1 cellular context compared by ENCODE assay signal in the genomic region with DNA sequence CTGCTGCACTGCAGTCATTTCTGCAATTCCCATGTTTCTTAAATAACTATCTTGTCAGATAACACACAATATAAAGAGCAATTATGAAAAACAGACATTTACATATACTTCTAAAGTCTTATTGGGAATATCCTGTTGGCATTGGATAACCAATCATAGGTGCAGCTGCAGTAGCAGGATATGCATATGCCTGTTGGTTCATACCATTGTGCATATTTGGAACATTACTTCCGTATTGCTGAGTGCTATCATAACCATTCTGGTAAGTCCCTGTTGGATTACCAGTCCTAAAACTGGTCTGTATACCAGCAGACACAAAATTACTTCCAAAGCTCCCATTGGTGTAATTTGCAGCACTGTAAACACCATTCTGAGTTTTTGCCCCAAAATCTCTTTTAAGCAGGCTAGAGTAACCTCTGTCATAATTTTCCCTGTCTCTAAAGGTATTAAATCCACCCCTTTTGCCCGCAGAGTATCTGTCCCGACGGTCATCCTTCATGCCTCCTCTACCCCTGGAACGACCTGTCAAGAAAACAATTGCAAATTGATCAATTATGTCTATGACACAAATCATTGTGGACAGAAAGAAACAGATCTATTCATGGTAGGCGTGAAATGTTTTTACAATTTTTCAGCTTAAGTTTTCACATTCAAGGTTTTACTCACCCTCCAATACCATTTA.
TF ChIP-seq lines count a peak whose summit lies in the region.

No MANE protein-coding gene starts in this region.

TF ChIP-seq in IMR-90, 13 proteins besides CTCF, POLR2A, EP300 and RAD21:
- TF ChIP-seq, protein P1, sequence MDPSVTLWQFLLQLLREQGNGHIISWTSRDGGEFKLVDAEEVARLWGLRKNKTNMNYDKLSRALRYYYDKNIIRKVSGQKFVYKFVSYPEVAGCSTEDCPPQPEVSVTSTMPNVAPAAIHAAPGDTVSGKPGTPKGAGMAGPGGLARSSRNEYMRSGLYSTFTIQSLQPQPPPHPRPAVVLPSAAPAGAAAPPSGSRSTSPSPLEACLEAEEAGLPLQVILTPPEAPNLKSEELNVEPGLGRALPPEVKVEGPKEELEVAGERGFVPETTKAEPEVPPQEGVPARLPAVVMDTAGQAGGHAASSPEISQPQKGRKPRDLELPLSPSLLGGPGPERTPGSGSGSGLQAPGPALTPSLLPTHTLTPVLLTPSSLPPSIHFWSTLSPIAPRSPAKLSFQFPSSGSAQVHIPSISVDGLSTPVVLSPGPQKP (IDR thresholded peaks at IDR 0.05; ENCODE audit: borderline replicate concordance, low read depth, low read length) = no peak
- TF ChIP-seq RCOR1 (IDR thresholded peaks at IDR 0.05; ENCODE audit: insufficient replicate concordance, low read length) (no peak), CEBPB (IDR thresholded peaks at IDR 0.05; ENCODE audit: low read depth, low read length) (no peak), MAFK (IDR thresholded peaks at IDR 0.05; ENCODE audit: low read depth, low read length) (no peak), CHD1 (IDR thresholded peaks at IDR 0.05; ENCODE audit: low read depth, low read length) (no peak), FOS (IDR thresholded peaks at IDR 0.05; ENCODE audit: low read depth, low read length) (no peak), SMC3 (IDR thresholded peaks at IDR 0.05; ENCODE audit: low read depth, low read length) (no peak), RFX5 (IDR thresholded peaks at IDR 0.05; ENCODE audit: low read depth, low read length) (no peak), MXI1 (IDR thresholded peaks at IDR 0.05; ENCODE audit: borderline replicate concordance, low read depth, low read length) (no peak), MAZ (IDR thresholded peaks at IDR 0.05; ENCODE audit: borderline replicate concordance, low read depth, low read length) (no peak), BHLHE40 (IDR thresholded peaks at IDR 0.05; ENCODE audit: low read depth, low read length) (no peak)
- TF ChIP-seq, protein P2, sequence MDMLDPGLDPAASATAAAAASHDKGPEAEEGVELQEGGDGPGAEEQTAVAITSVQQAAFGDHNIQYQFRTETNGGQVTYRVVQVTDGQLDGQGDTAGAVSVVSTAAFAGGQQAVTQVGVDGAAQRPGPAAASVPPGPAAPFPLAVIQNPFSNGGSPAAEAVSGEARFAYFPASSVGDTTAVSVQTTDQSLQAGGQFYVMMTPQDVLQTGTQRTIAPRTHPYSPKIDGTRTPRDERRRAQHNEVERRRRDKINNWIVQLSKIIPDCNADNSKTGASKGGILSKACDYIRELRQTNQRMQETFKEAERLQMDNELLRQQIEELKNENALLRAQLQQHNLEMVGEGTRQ (IDR thresholded peaks at IDR 0.05; ENCODE audit: low read depth, low read length) = no peak
TF ChIP-seq in IMR-90: peak in this region for 0.
